ENCODE assay signal across 8 cellular contexts in the genomic region with DNA sequence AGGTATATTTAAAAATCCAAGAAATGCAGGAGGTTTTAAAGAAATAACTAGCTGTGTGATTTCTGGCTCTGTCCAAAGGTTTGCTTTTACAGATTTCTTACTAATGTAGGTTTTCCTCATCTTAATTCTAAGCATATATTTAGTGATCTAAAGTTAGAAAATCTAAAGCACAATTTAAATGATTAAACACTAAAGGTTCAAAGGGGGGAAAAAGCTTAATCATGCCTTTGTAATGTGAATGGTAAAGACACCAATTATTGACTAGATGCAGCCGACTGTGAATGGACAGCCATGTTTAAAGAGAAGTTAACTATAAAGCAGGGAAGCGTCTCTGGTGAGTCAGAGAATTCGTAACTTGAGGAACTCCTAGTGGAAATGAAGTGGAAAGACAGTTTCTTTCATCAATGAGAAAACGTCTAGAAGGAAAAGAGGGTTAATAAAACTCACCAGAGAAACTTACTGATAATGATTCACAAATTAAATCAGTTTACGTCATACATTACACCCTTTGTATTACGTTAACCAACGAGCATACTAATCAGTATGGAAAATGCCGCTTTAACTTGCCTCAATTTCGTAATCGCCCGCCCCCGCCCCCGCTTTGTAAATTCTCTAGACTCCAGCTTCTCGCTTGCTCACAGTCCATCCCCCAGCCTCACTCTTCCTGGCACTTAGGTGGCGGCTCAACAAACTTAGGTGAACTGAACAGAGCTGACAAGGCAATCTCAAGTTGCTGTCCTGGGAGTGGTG. TPM values are rescaled to one million over a fixed set of nuclear protein-coding genes. Genes with fewer than 3 reads are reported as not detected.
DNase-seq lines count a peak whose midpoint lies in the region; ATAC-seq and TF ChIP-seq lines count a peak whose summit lies in the region.

No MANE protein-coding gene starts in this region.

- H3K27me3 Mint-ChIP-seq in H9 (ENCODE audit: low read depth) (no peaks in the 10 kb centered on the region; the same call in 1 of the 2 replicates), naive B cell (peaks cover 4 to 11% (median 9%) of the 10 kb centered on the region in 3 donors)

- peaks cover 5% of the 10 kb centered on the region for H3K23me2 ChIP-seq in H9 (ENCODE audit: insufficient read length, low read depth, low read length, poor library complexity, severe bottlenecking)

- no peaks in the 10 kb centered on the region for H3K9me3 ChIP-seq in H9 (ENCODE audit: control insufficient read depth, low read depth, low read length)
- no peaks in the 10 kb centered on the region for H3K9me3 ChIP-seq in thymus (ENCODE audit: control insufficient read depth)

- H2AFZ ChIP-seq in H9 (ENCODE audit: low read length), result peak overlapping the region; percentile 93

- H2AK5ac ChIP-seq in H9 (ENCODE audit: insufficient read length, low read length), result peak overlapping the region; percentile 44

- no peak overlapping the region for H4K91ac ChIP-seq in H9 (ENCODE audit: insufficient read length, low read depth, low read length)

- peak overlapping the region; percentile 94 for H3K14ac ChIP-seq in H9 (ENCODE audit: insufficient read depth, low read length)

- peak overlapping the region; percentile 97 for H3K9ac ChIP-seq in H9 (ENCODE audit: extremely low read depth, insufficient read length, low read length)

- CTCF ChIA-PET in BJ (lab: Yijun Ruan, JAX), result interaction anchor here (0.6 to 3.2 kb wide), 17 partner anchors 11 to 991 kb away, joined by 3 to 22 read pairs (median 3); no protein-coding TSS in a partner anchor

- peak overlapping the region; percentile 42 for H3K4me3 ChIP-seq in BJ (ENCODE audit: low read depth, low read length)
- H3K4me3 ChIP-seq in thymus (ENCODE audit: low read length), result peak overlapping the region; percentile 48

- POLR2A ChIA-PET in BJ (lab: Charles Lee), result no interaction called here

- H2BK120ac ChIP-seq in H9 (ENCODE audit: low read depth, low read length, poor library complexity, severe bottlenecking), result no peak overlapping the region

- H3K4ac ChIP-seq in H9 (ENCODE audit: low read depth, low read length), result no peak overlapping the region

- H4K5ac ChIP-seq in H9 (ENCODE audit: insufficient read length, low read depth, low read length), result peak overlapping the region; percentile 91

- peak overlapping the region; percentile 95 for H4K8ac ChIP-seq in H9 (replicated peaks; ENCODE audit: insufficient read length, low read depth, low read length)

- no CpG with 5 or more reads among the region's 15 CpGs for WGBS in H9 (ENCODE audit: extremely low coverage, insufficient read length, low lambda C conversion rate)
- 0% methylated on average over 15 of the region's 15 CpGs for WGBS in thymus

- peaks cover 0 to 5% (median 4%) of the 10 kb centered on the region in 3 experiments; a peak in 2 of 7 replicates for H3K36me3 Mint-ChIP-seq in H9 (ENCODE audit: insufficient read depth in 1 of 3, low read depth in 3 of 3)
- peaks cover 0 to 8% of the 10 kb centered on the region in 2 donors for H3K36me3 Mint-ChIP-seq in naive B cell

- H3K4me2 ChIP-seq in H9 (ENCODE audit: insufficient read depth, insufficient read length, low read length), result peak overlapping the region; percentile 97

- H2BK12ac ChIP-seq in H9 (ENCODE audit: insufficient read length, low read depth, low read length), result peak overlapping the region; percentile 91

- ATAC-seq in naive B cell (ENCODE audit: low read depth in 2 of 2), result peak; percentile 0 to 1
- no peak for ATAC-seq in GM19324 (IDR thresholded peaks at IDR 0.05; ENCODE audit: low FRiP score, unreplicated experiment)

- peak overlapping the region; percentile 95 to 96 for H3K4me3 Mint-ChIP-seq in H9
- peak overlapping the region; percentile 81 to 99 (median 97) for H3K4me3 Mint-ChIP-seq in naive B cell

- H3K4me1 Mint-ChIP-seq in H9, result peaks cover 24 to 27% of the 10 kb centered on the region in 2 experiments
- H3K4me1 Mint-ChIP-seq in naive B cell, result peaks cover 28 to 35% (median 33%) of the 10 kb centered on the region in 3 donors

- H2BK20ac ChIP-seq in H9 (ENCODE audit: low read depth, low read length, poor library complexity, severe bottlenecking), result no peak overlapping the region

- peak overlapping the region; percentile 88 for H3K18ac ChIP-seq in H9 (ENCODE audit: insufficient read length, low read depth, low read length)

- TF ChIP-seq CTCF in BJ (IDR thresholded peaks at IDR 0.05; ENCODE audit: insufficient read depth, low read depth, low read length), result peak; percentile 52
- peak; percentile 63 for TF ChIP-seq CTCF in H9 (conservative IDR thresholded peaks at IDR 0.05)

- H4K20me1 ChIP-seq in H9 (ENCODE audit: control insufficient read depth, insufficient read depth, insufficient read length), result no peaks in the 10 kb centered on the region

- H3K9me3 Mint-ChIP-seq in H9, result peaks cover 0 to 3% of the 10 kb centered on the region in 2 experiments; a peak in 2 of 5 replicates
- H3K9me3 Mint-ChIP-seq in naive B cell, result no peaks in the 10 kb centered on the region

- H3K27ac Mint-ChIP-seq in H9 (peak overlapping the region; percentile 99 to 100 (median 100)), naive B cell (peak overlapping the region; percentile 97 to 100 (median 100))

- H3K79me2 ChIP-seq in H9 (ENCODE audit: insufficient read depth, low read length), result peaks cover 3% of the 10 kb centered on the region; the same call in 1 of the 2 replicates

- peak; percentile 44 for DNase-seq in BJ (ENCODE audit: low read depth)
- DNase-seq in H9, result no peak
- peak; percentile 63 for DNase-seq in NCI-H82 treated with DMSO at 0.1 percent for 48 hours (lab: John Stamatoyannopoulos, UW; ENCODE audit: unreplicated experiment)
- DNase-seq in activated CD8-positive, alpha-beta memory T cell treated with anti-CD3 and anti-CD28 coated beads, Interleukin-2, amount 50 U/mL, for 1 hour (ENCODE audit: extremely low read depth), result peak; percentile 54
- peak; percentile 75 for DNase-seq in fibroblast of gingiva (ENCODE audit: low read depth)
- DNase-seq in naive B cell, result peak; percentile 40

- no peak overlapping the region for H3T11ph ChIP-seq in H9 (ENCODE audit: low read length)

- no peaks in the 10 kb centered on the region for H3K27me3 ChIP-seq in BJ (ENCODE audit: control insufficient read depth, insufficient read depth, low read length)
- H3K27me3 ChIP-seq in H9 (ENCODE audit: insufficient read depth, low read length), result no peaks in the 10 kb centered on the region
- no peaks in the 10 kb centered on the region for H3K27me3 ChIP-seq in thymus (ENCODE audit: control insufficient read depth, insufficient read depth)

- H3K36me3 ChIP-seq in BJ (ENCODE audit: control insufficient read depth, insufficient read depth, low read length) (no peaks in the 10 kb centered on the region; the same call in 1 of the 2 replicates), thymus (ENCODE audit: control insufficient read depth, insufficient read depth) (no peaks in the 10 kb centered on the region)

- H3K79me1 ChIP-seq in H9 (ENCODE audit: insufficient read depth, low read depth, low read length, poor library complexity, severe bottlenecking), result no peaks in the 10 kb centered on the region

- H3K27ac ChIP-seq in H9 (ENCODE audit: insufficient read length, low read depth, low read length), result peak overlapping the region; percentile 97
- peak overlapping the region; percentile 99 for H3K27ac ChIP-seq in thymus (ENCODE audit: low read depth)

- H3K56ac ChIP-seq in H9 (ENCODE audit: insufficient read length, low read depth, low read length), result peak overlapping the region; percentile 74

- H3K4me1 ChIP-seq in H9 (ENCODE audit: insufficient read depth, low read length) (no peaks in the 10 kb centered on the region), thymus (ENCODE audit: control insufficient read depth, insufficient read depth, low read length) (no peaks in the 10 kb centered on the region)

- no peak overlapping the region for H2BK15ac ChIP-seq in H9 (ENCODE audit: low read depth, low read length)

- H3K23ac ChIP-seq in H9 (ENCODE audit: insufficient read length, low read depth, low read length), result no peak overlapping the region

- peak overlapping the region; percentile 55 for H2BK5ac ChIP-seq in H9 (ENCODE audit: insufficient read length, low read length)

RNA-seq across cellular contexts. Expression of gene HBP1, which starts 1.1 kb away (rescaled TPM):
- polyA plus RNA-seq in BJ (2011; rRNA removed), result 49.9 and 78.7 TPM in 2 replicates
- 46.0 and 54.4 TPM in 2 replicates for polyA minus RNA-seq in BJ (2011; rRNA and poly(A)+ RNA removed)
- total RNA-seq in H9 (2021), result 27.6 TPM in 2 replicates
- 100 to 1,000 TPM in 1 of 6 donors, 10 to 100 TPM in 5; 62.1 to 157 (median 71.8) TPM for polyA plus RNA-seq in naive B cell (ENCODE audit: low read depth in 6 of 6)
- polyA plus RNA-seq in thymus, result 56.7 TPM
